29 cellular contexts compared by ENCODE assay signal in genomic region chr7:72053273-72053672, GRCh38.
"Had no signal": no experiment of that assay in that cellular context is flagged by ENCODE, and none has a peak within 500 bp of the region (broad histone marks: within the 10 kb centered on the region; RNA-seq: fewer than 3 reads in every experiment).

No MANE protein-coding gene starts in this region.

- H3K27ac ChIP-seq: coronary artery, epithelial cell of prostate, gastrocnemius medialis, heart left ventricle, hepatocyte, left lung, lower lobe of right lung, neutrophil, pancreas, right lobe of liver, stomach, thyroid gland had no signal

- H3K36me3 Mint-ChIP-seq: memory B cell; natural killer cell treated with Interleukin-12 subunit alpha and Interleukin-12 subunit beta and Interleukin-15 and Interleukin-18, amount 100 ng/mL, for 72 hours had no signal

- H3K4me1 ChIP-seq: gastrocnemius medialis, heart left ventricle, left lung, lower lobe of right lung, pancreas, right lobe of liver, stomach, thyroid gland had no signal

- H3K27me3 Mint-ChIP-seq: memory B cell; natural killer cell treated with Interleukin-12 subunit alpha and Interleukin-12 subunit beta and Interleukin-15 and Interleukin-18, amount 100 ng/mL, for 72 hours had no signal

- H3K4me1 Mint-ChIP-seq: endodermal cell, memory B cell, neural crest cell had no signal

- H3K4me3 ChIP-seq: coronary artery, gastrocnemius medialis, heart left ventricle, hepatocyte, left lung, lower lobe of right lung, pancreas, right lobe of liver, smooth muscle cell, stomach, thyroid gland had no signal

- DNase-seq: dermis blood vessel endothelial cell; effector CD8-positive, alpha-beta T cell; endodermal cell; foreskin fibroblast; gastrocnemius medialis; heart left ventricle; left cardiac atrium; left lung; lower lobe of right lung; pancreas; retina; right lobe of liver; stimulated activated CD4-positive, alpha-beta T cell treated with anti-CD3 and anti-CD28 coated beads, Interleukin-12 subunit alpha, Interleukin-12 subunit beta, amount 100 ng/mL, for 4 hours; stimulated activated CD4-positive, alpha-beta T cell treated with anti-CD3 and anti-CD28 coated beads, Interleukin-1b, Interleukin-23, amount 100 ng/mL, for 48 hours; stimulated activated CD4-positive, alpha-beta T cell treated with anti-CD3 and anti-CD28 coated beads, Interleukin-4, amount 100 ng/mL, for 1 hour; stimulated activated CD8-positive, alpha-beta memory T cell treated with anti-CD3 and anti-CD28 coated beads, Interleukin-4, amount 100 ng/mL, for 48 hours; stimulated activated naive CD4-positive, alpha-beta T cell; stomach; thyroid gland; trophoblast cell had no signal

- H3K9me3 ChIP-seq: gastrocnemius medialis, heart left ventricle, left lung, lower lobe of right lung, neutrophil, pancreas, right lobe of liver, thyroid gland had no signal

- H3K36me3 ChIP-seq: gastrocnemius medialis, heart left ventricle, left lung, lower lobe of right lung, neutrophil, pancreas, right lobe of liver, stomach, thyroid gland had no signal

- H3K27me3 ChIP-seq: gastrocnemius medialis, heart left ventricle, hepatocyte, left lung, neutrophil, pancreas, right lobe of liver, stomach, thyroid gland had no signal

- ATAC-seq: esophagus mucosa; gastrocnemius medialis; heart left ventricle; left cardiac atrium; left lung; natural killer cell treated with Interleukin-12 subunit alpha and Interleukin-12 subunit beta and Interleukin-15 and Interleukin-18, amount 100 ng/mL, for 72 hours; pancreas; right lobe of liver had no signal

- H3K4me3 Mint-ChIP-seq: endodermal cell; memory B cell; natural killer cell treated with Interleukin-12 subunit alpha and Interleukin-12 subunit beta and Interleukin-15 and Interleukin-18, amount 100 ng/mL, for 72 hours; neural crest cell had no signal

- H3K27ac Mint-ChIP-seq: endodermal cell; memory B cell; natural killer cell treated with Interleukin-12 subunit alpha and Interleukin-12 subunit beta and Interleukin-15 and Interleukin-18, amount 100 ng/mL, for 72 hours had no signal
